Comparison of ENCODE assay signal across 27 cellular contexts in genomic region chr22:49659924-49660315, GRCh38.
DNase-seq lines count a peak whose midpoint lies in the region; ATAC-seq and TF ChIP-seq lines count a peak whose summit lies in the region.
"Had no signal": no experiment of that assay in that cellular context is flagged by ENCODE, and none has a peak within 500 bp of the region (broad histone marks: within the 10 kb centered on the region; RNA-seq: fewer than 3 reads in every experiment).

No MANE protein-coding gene starts in this region.

- DNase-seq in ascending aorta (ENCODE audit: low spot score in 2 of 2): peak; percentile 5 to 46
- peak; percentile 6 for DNase-seq in progenitor cell of endocrine pancreas (ENCODE audit: low spot score, unreplicated experiment)
- no peak for DNase-seq in retina
- DNase-seq in tibial nerve (ENCODE audit: low spot score in 2 of 2): no peak
- DNase-seq: activated CD4-positive, alpha-beta memory T cell treated with anti-CD3 and anti-CD28 coated beads, Interleukin-2, amount 10 ng/mL, durations not matched to agents 7 days and 5 days; activated naive CD8-positive, alpha-beta T cell treated with anti-CD3 and anti-CD28 coated beads, Interleukin-2, amount 50 U/mL, for 24 hours; activated T-cell treated with anti-CD3 and anti-CD28 coated beads for 4 hours; DMS79; foreskin fibroblast; HFFc6; midbrain; NCI-H1436 treated with DMSO at 0.1 percent for 48 hours; NCI-H2107; NCI-H345; SIG-M5; small intestine; stomach had no signal

- H4K20me1 ChIP-seq in BLaER1: peaks cover 18% of the 10 kb centered on the region
- H4K20me1 ChIP-seq in BLaER1 treated with 17β-estradiol and CSF1 and Interleukin-3, amounts not matched to agents 10 nM and 100 nM: peaks cover 0 to 17% (median 0%) of the 10 kb centered on the region in 11 experiments; a peak in 4 of 22 replicates

- no peaks in the 10 kb centered on the region for H3K9me3 Mint-ChIP-seq in progenitor cell of endocrine pancreas (ENCODE audit: low read depth)
- H3K9me3 Mint-ChIP-seq: activated CD4-positive, alpha-beta memory T cell treated with anti-CD3 and anti-CD28 coated beads, Interleukin-2, amount 10 ng/mL, durations not matched to agents 7 days and 5 days; activated naive CD8-positive, alpha-beta T cell treated with anti-CD3 and anti-CD28 coated beads, Interleukin-2, amount 50 U/mL, for 24 hours; central memory CD8-positive, alpha-beta T cell; GM23338 had no signal

- 80 to 83% methylated on average over 19 of the region's 19 CpGs for WGBS in tibial nerve, 2 donors

- no peaks in the 10 kb centered on the region for H3K36me3 Mint-ChIP-seq in progenitor cell of endocrine pancreas (ENCODE audit: insufficient read depth)

- H3K9me3 ChIP-seq in BLaER1 (no peaks in the 10 kb centered on the region), ascending aorta (no peaks in the 10 kb centered on the region), tibial nerve (no peaks in the 10 kb centered on the region)
- H3K9me3 ChIP-seq in BLaER1 treated with 17β-estradiol and CSF1 and Interleukin-3, amounts not matched to agents 10 nM and 100 nM (replicated peaks in 1 of 11): no peaks in the 10 kb centered on the region
- H3K9me3 ChIP-seq: esophagus muscularis mucosa, stomach, tibial artery had no signal

- H3K4me3 ChIP-seq in BLaER1: no peak overlapping the region
- H3K4me3 ChIP-seq in BLaER1 treated with 17β-estradiol and CSF1 and Interleukin-3, amounts not matched to agents 10 nM and 100 nM: no peak overlapping the region
- H3K4me3 ChIP-seq in ascending aorta: no peak overlapping the region
- H3K4me3 ChIP-seq in tibial nerve: no peak overlapping the region
- H3K4me3 ChIP-seq: esophagus muscularis mucosa, GM23338, stomach, tibial artery had no signal

- H3K4me3 Mint-ChIP-seq in progenitor cell of endocrine pancreas (ENCODE audit: low read depth): no peak overlapping the region
- H3K4me3 Mint-ChIP-seq: activated CD4-positive, alpha-beta memory T cell treated with anti-CD3 and anti-CD28 coated beads, Interleukin-2, amount 10 ng/mL, durations not matched to agents 7 days and 5 days; activated naive CD8-positive, alpha-beta T cell treated with anti-CD3 and anti-CD28 coated beads, Interleukin-2, amount 50 U/mL, for 24 hours; central memory CD8-positive, alpha-beta T cell; GM23338; HFFc6; naive thymus-derived CD4-positive, alpha-beta T cell had no signal

- TF ChIP-seq EP300 in tibial nerve (IDR thresholded peaks at IDR 0.05): no peak

- peak overlapping the region; percentile 87 for H3K27ac ChIP-seq in BLaER1
- H3K27ac ChIP-seq in BLaER1 treated with 17β-estradiol and CSF1 and Interleukin-3, amounts not matched to agents 10 nM and 100 nM: peak overlapping the region in 3 of 11 experiments; percentile 81 to 85 (median 82); a peak in 4 of 22 replicates
- no peak overlapping the region for H3K27ac ChIP-seq in ascending aorta
- no peak overlapping the region for H3K27ac ChIP-seq in tibial nerve
- H3K27ac ChIP-seq: C4-2B, esophagus muscularis mucosa, stomach, tibial artery had no signal

- peaks cover 2% of the 10 kb centered on the region for H3K4me1 Mint-ChIP-seq in progenitor cell of endocrine pancreas (ENCODE audit: low read depth)

- H3K4me2 ChIP-seq in BLaER1: peak overlapping the region; percentile 99
- peak overlapping the region in 8 of 11 experiments; percentile 53 to 100 (median 99); a peak in 14 of 22 replicates for H3K4me2 ChIP-seq in BLaER1 treated with 17β-estradiol and CSF1 and Interleukin-3, amounts not matched to agents 10 nM and 100 nM
- H3K4me2 ChIP-seq: GM23338 had no signal

- peaks cover 96% of the 10 kb centered on the region for H3K4me1 ChIP-seq in BLaER1
- H3K4me1 ChIP-seq in BLaER1 treated with 17β-estradiol and CSF1 and Interleukin-3, amounts not matched to agents 10 nM and 100 nM: peaks cover 52 to 98% (median 93%) of the 10 kb centered on the region in 10 experiments
- H3K4me1 ChIP-seq in ascending aorta: no peaks in the 10 kb centered on the region
- peaks cover 0 to 4% (median 0%) of the 10 kb centered on the region in 4 donors for H3K4me1 ChIP-seq in tibial nerve
- H3K4me1 ChIP-seq: tibial artery had no signal

- H3K9ac ChIP-seq in BLaER1: no peak overlapping the region
- peak overlapping the region in 2 of 11 experiments; percentile 9 to 81; a peak in 2 of 22 replicates for H3K9ac ChIP-seq in BLaER1 treated with 17β-estradiol and CSF1 and Interleukin-3, amounts not matched to agents 10 nM and 100 nM

- TF ChIP-seq POLR2A in tibial nerve (IDR thresholded peaks at IDR 0.05): no peak

- no peak for ATAC-seq in GM21529 (IDR thresholded peaks at IDR 0.05; ENCODE audit: unreplicated experiment)
- ATAC-seq: activated naive CD8-positive, alpha-beta T cell treated with anti-CD3 and anti-CD28 coated beads, Interleukin-2, amount 50 U/mL, for 24 hours; GM23338; naive thymus-derived CD4-positive, alpha-beta T cell; Panc1 had no signal

- TF ChIP-seq CTCF in ascending aorta (IDR thresholded peaks at IDR 0.05) (no peak), progenitor cell of endocrine pancreas (IDR thresholded peaks at IDR 0.05; ENCODE audit: unreplicated experiment) (no peak), tibial nerve (IDR thresholded peaks at IDR 0.05) (no peak)

- H3K27ac Mint-ChIP-seq in progenitor cell of endocrine pancreas: no peak overlapping the region
- H3K27ac Mint-ChIP-seq: activated CD4-positive, alpha-beta memory T cell treated with anti-CD3 and anti-CD28 coated beads, Interleukin-2, amount 10 ng/mL, durations not matched to agents 7 days and 5 days; activated naive CD8-positive, alpha-beta T cell treated with anti-CD3 and anti-CD28 coated beads, Interleukin-2, amount 50 U/mL, for 24 hours; GM23338; HFFc6; naive thymus-derived CD4-positive, alpha-beta T cell had no signal

- peaks cover 31% of the 10 kb centered on the region for H3K27me3 Mint-ChIP-seq in progenitor cell of endocrine pancreas
- H3K27me3 Mint-ChIP-seq: activated CD4-positive, alpha-beta memory T cell treated with anti-CD3 and anti-CD28 coated beads, Interleukin-2, amount 10 ng/mL, durations not matched to agents 7 days and 5 days; activated naive CD8-positive, alpha-beta T cell treated with anti-CD3 and anti-CD28 coated beads, Interleukin-2, amount 50 U/mL, for 24 hours; central memory CD8-positive, alpha-beta T cell; naive thymus-derived CD4-positive, alpha-beta T cell had no signal

- H3K36me3 ChIP-seq in BLaER1: peaks cover 15% of the 10 kb centered on the region
- H3K36me3 ChIP-seq in BLaER1 treated with 17β-estradiol and CSF1 and Interleukin-3, amounts not matched to agents 10 nM and 100 nM: peaks cover 0 to 16% (median 9%) of the 10 kb centered on the region in 11 experiments; a peak in 17 of 22 replicates
- no peaks in the 10 kb centered on the region for H3K36me3 ChIP-seq in ascending aorta
- H3K36me3 ChIP-seq in tibial nerve: no peaks in the 10 kb centered on the region
- H3K36me3 ChIP-seq: esophagus muscularis mucosa, stomach, tibial artery had no signal

- intact Hi-C loops in ascending aorta (cut with DNase I): no loop called here

- H3K27me3 ChIP-seq in BLaER1 (no peaks in the 10 kb centered on the region), ascending aorta (no peaks in the 10 kb centered on the region), tibial nerve (peaks cover 0 to 8% of the 10 kb centered on the region in 2 donors)
- no peaks in the 10 kb centered on the region for H3K27me3 ChIP-seq in BLaER1 treated with 17β-estradiol and CSF1 and Interleukin-3, amounts not matched to agents 10 nM and 100 nM

Comparison
In these comparisons a context has a peak if more than half of its experiments do, and no peak if none do; other contexts are left out.
1. DNase-seq: peak in ascending aorta (2 of 2) and progenitor cell of endocrine pancreas (single experiment); none in retina (single experiment) and tibial nerve (0 of 2).